25 cellular contexts compared by ENCODE assay signal in genomic region chr13:97335488-97336134, GRCh38.
A peak's percentile ranks its signal among the peaks of the same experiment; 100 is the strongest.
DNase-seq lines count a peak whose midpoint lies in the region; ATAC-seq and TF ChIP-seq lines count a peak whose summit lies in the region.
"Had no signal": no experiment of that assay in that cellular context is flagged by ENCODE, and none has a peak within 500 bp of the region (broad histone marks: within the 10 kb centered on the region; RNA-seq: fewer than 3 reads in every experiment).

No MANE protein-coding gene starts in this region.

- no peak overlapping the region for H3K4me2 ChIP-seq in PC-9
- H3K4me2 ChIP-seq: GM23338 had no signal

- POLR2A ChIA-PET in PC-9 (lab: Charles Lee; ENCODE audit: unreplicated experiment): no interaction called here
- POLR2A ChIA-PET in CD8-positive, alpha-beta T cell (lab: Charles Lee): no interaction called here

- peaks cover 74% of the 10 kb centered on the region for H3K79me2 ChIP-seq in PC-9 (ENCODE audit: low read depth)
- H3K79me2 ChIP-seq: parathyroid adenoma had no signal

- no peak for DNase-seq in PC-9
- DNase-seq in caudate nucleus (lab: John Stamatoyannopoulos, UW): no peak
- peak; percentile 22 for DNase-seq in fibroblast of the aortic adventitia (ENCODE audit: low read depth)
- no peak for DNase-seq in CD8-positive, alpha-beta T cell
- no peak for DNase-seq in SKM-1 (lab: John Stamatoyannopoulos, UW; ENCODE audit: unreplicated experiment)
- DNase-seq: activated CD4-positive, alpha-beta T cell treated with anti-CD3 and anti-CD28 coated beads for 4 hours; endodermal cell; foreskin fibroblast; kidney glomerular epithelial cell; mesendoderm; naive thymus-derived CD4-positive, alpha-beta T cell; NCI-H1092; NCI-H2029 treated with DMSO at 0.1 percent for 48 hours; NCI-H226; NCI-H82; OCI-M1; SHP77 had no signal

- no peak overlapping the region for H3K9ac ChIP-seq in skeletal muscle tissue (ENCODE audit: low read depth in 1 of 3, low read length in 3 of 3)
- H3K9ac ChIP-seq: parathyroid adenoma had no signal

- no peak for ATAC-seq in CD8-positive, alpha-beta T cell
- ATAC-seq in HG02678 (IDR thresholded peaks at IDR 0.05; ENCODE audit: unreplicated experiment): no peak
- no peak for ATAC-seq in GM19452 (IDR thresholded peaks at IDR 0.05; ENCODE audit: unreplicated experiment)
- ATAC-seq: activated naive CD4-positive, alpha-beta T cell treated with anti-CD3 and anti-CD28 coated beads, Interleukin-2, amount 50 U/mL, for 72 hours; GM23338; naive thymus-derived CD4-positive, alpha-beta T cell; sciatic nerve had no signal

- peaks cover 20% of the 10 kb centered on the region for H3K36me3 Mint-ChIP-seq in CD8-positive, alpha-beta T cell
- H3K36me3 Mint-ChIP-seq: activated naive CD4-positive, alpha-beta T cell treated with anti-CD3 and anti-CD28 coated beads, Interleukin-2, amount 50 U/mL, for 72 hours had no signal

- no peaks in the 10 kb centered on the region for H3K9me3 Mint-ChIP-seq in CD8-positive, alpha-beta T cell
- H3K9me3 Mint-ChIP-seq: activated naive CD4-positive, alpha-beta T cell treated with anti-CD3 and anti-CD28 coated beads, Interleukin-2, amount 50 U/mL, for 72 hours; activated T-helper 1 cell treated with anti-CD3 and anti-CD28 coated beads, Interleukin-12 subunit alpha, Interleukin-12 subunit beta, Interleukin-2, Interleukin-4 antibody, amounts not matched to agents 30 ng/mL and 10 ng/mL and 1 ng/mL, durations not matched to agents 14 hours and 24 hours and 36 hours; endodermal cell; GM23338; naive thymus-derived CD4-positive, alpha-beta T cell had no signal

- H3K27me3 Mint-ChIP-seq in CD8-positive, alpha-beta T cell (ENCODE audit: low read depth): no peaks in the 10 kb centered on the region
- H3K27me3 Mint-ChIP-seq: naive thymus-derived CD4-positive, alpha-beta T cell had no signal

- intact Hi-C loops in PC-9 (cut with micrococcal nuclease; ENCODE audit: unreplicated experiment): no loop called here
- intact Hi-C loops in CD8-positive, alpha-beta T cell (cut with DNase I, micrococcal nuclease): no loop called here

- H3K27ac Mint-ChIP-seq in CD8-positive, alpha-beta T cell: no peak overlapping the region
- H3K27ac Mint-ChIP-seq: activated naive CD4-positive, alpha-beta T cell treated with anti-CD3 and anti-CD28 coated beads, Interleukin-2, amount 50 U/mL, for 72 hours; activated T-helper 1 cell treated with anti-CD3 and anti-CD28 coated beads, Interleukin-12 subunit alpha, Interleukin-12 subunit beta, Interleukin-2, Interleukin-4 antibody, amounts not matched to agents 30 ng/mL and 10 ng/mL and 1 ng/mL, durations not matched to agents 14 hours and 24 hours and 36 hours; endodermal cell; GM23338 had no signal

- no peaks in the 10 kb centered on the region for H3K4me1 Mint-ChIP-seq in CD8-positive, alpha-beta T cell (ENCODE audit: low read depth)

- peaks cover 47% of the 10 kb centered on the region for H4K20me1 ChIP-seq in PC-9 (ENCODE audit: insufficient read depth)

- no peak overlapping the region for H3K4me3 Mint-ChIP-seq in CD8-positive, alpha-beta T cell
- H3K4me3 Mint-ChIP-seq: activated T-helper 1 cell treated with anti-CD3 and anti-CD28 coated beads, Interleukin-12 subunit alpha, Interleukin-12 subunit beta, Interleukin-2, Interleukin-4 antibody, amounts not matched to agents 30 ng/mL and 10 ng/mL and 1 ng/mL, durations not matched to agents 14 hours and 24 hours and 36 hours; endodermal cell; GM23338; naive thymus-derived CD4-positive, alpha-beta T cell had no signal

- TSS peak; percentile 6 for BruUV-seq in PC-9 (replicated peaks; lab: Mats Ljungman, UMichigan)

- CTCF ChIA-PET in PC-9 (lab: Charles Lee): no interaction called here
- CTCF ChIA-PET in CD8-positive, alpha-beta T cell (lab: Charles Lee): interaction anchor here (1.8 kb wide), 1 partner anchor 226 kb away, joined by 7 read pairs; no protein-coding TSS in a partner anchor

- H2AFZ ChIP-seq in PC-9: no peak overlapping the region
- H2AFZ ChIP-seq: GM23338, parathyroid adenoma had no signal

- H3K4me3 ChIP-seq in PC-9: no peak overlapping the region
- no peak overlapping the region for H3K4me3 ChIP-seq in fibroblast of the aortic adventitia (ENCODE audit: low read depth, low read length)
- no peak overlapping the region for H3K4me3 ChIP-seq in skeletal muscle tissue (ENCODE audit: low read length in 3 of 3)
- H3K4me3 ChIP-seq in CD8-positive, alpha-beta T cell (ENCODE audit: low read depth, low read length): no peak overlapping the region
- H3K4me3 ChIP-seq: GM23338 had no signal

- peaks cover 80% of the 10 kb centered on the region for H3K36me3 ChIP-seq in PC-9 (ENCODE audit: low read depth)
- H3K36me3 ChIP-seq in skeletal muscle tissue (ENCODE audit: control insufficient read depth in 3 of 3, insufficient read depth in 3 of 3, low read length in 3 of 3): peaks cover 3 to 22% (median 14%) of the 10 kb centered on the region in 3 donors
- no peaks in the 10 kb centered on the region for H3K36me3 ChIP-seq in CD8-positive, alpha-beta T cell (ENCODE audit: insufficient read depth, low read length)

- H3K9me2 ChIP-seq in PC-9 (ENCODE audit: insufficient read depth): peaks cover 11% of the 10 kb centered on the region; the same call in 1 of the 2 replicates

- no peaks in the 10 kb centered on the region for H3K4me1 ChIP-seq in PC-9 (replicated peaks; ENCODE audit: insufficient read depth)
- H3K4me1 ChIP-seq in skeletal muscle tissue (ENCODE audit: control insufficient read depth in 3 of 3, insufficient read depth in 3 of 3, low read length in 3 of 3): peaks cover 27 to 29% (median 29%) of the 10 kb centered on the region in 3 donors
- H3K4me1 ChIP-seq in CD8-positive, alpha-beta T cell (ENCODE audit: insufficient read depth, low read length): no peaks in the 10 kb centered on the region
- H3K4me1 ChIP-seq: parathyroid adenoma had no signal

- no peaks in the 10 kb centered on the region for H3K27me3 ChIP-seq in PC-9 (ENCODE audit: insufficient read depth, low read depth)
- no peaks in the 10 kb centered on the region for H3K27me3 ChIP-seq in skeletal muscle tissue (ENCODE audit: control insufficient read depth in 3 of 3, insufficient read depth in 3 of 3, low read length in 3 of 3)
- H3K27me3 ChIP-seq in CD8-positive, alpha-beta T cell (ENCODE audit: insufficient read depth, low read length): no peaks in the 10 kb centered on the region

- H3K9me3 ChIP-seq in PC-9 (ENCODE audit: insufficient read depth, low read depth) (no peaks in the 10 kb centered on the region), skeletal muscle tissue (ENCODE audit: control insufficient read depth in 3 of 3, low read length in 3 of 3) (no peaks in the 10 kb centered on the region)
- no peaks in the 10 kb centered on the region for H3K9me3 ChIP-seq in CD8-positive, alpha-beta T cell (ENCODE audit: low read length)

- peaks cover 46% of the 10 kb centered on the region for H3F3A ChIP-seq in PC-9 (ENCODE audit: insufficient read depth, low read depth)

- no peak for TF ChIP-seq CTCF in PC-9 (conservative IDR thresholded peaks at IDR 0.05)
- no peak for TF ChIP-seq CTCF in fibroblast of the aortic adventitia (IDR thresholded peaks at IDR 0.05; ENCODE audit: insufficient read depth, low read length)
- TF ChIP-seq CTCF in CD8-positive, alpha-beta T cell (IDR thresholded peaks at IDR 0.05): no peak

- H3K27ac ChIP-seq in PC-9 (no peak overlapping the region), caudate nucleus (ENCODE audit: low read depth, low read length) (peak overlapping the region; percentile 32), skeletal muscle tissue (ENCODE audit: low read depth, low read length) (peak overlapping the region; percentile 19)
- H3K27ac ChIP-seq in CD8-positive, alpha-beta T cell (ENCODE audit: low read depth, low read length): no peak overlapping the region
- H3K27ac ChIP-seq: parathyroid adenoma had no signal

Comparison
In these comparisons a context has a peak if more than half of its experiments do, and no peak if none do; other contexts are left out.
1. H3K27ac ChIP-seq: peak in caudate nucleus (single experiment) and skeletal muscle tissue (single experiment); none in PC-9 (single experiment) and CD8-positive, alpha-beta T cell (single experiment).